In genomic region chr7:144814326-144814725, GRCh38 we compare ENCODE assay signal across 21 cellular contexts.
"Had no signal": no experiment of that assay in that cellular context is flagged by ENCODE, and none has a peak within 500 bp of the region (broad histone marks: within the 10 kb centered on the region; RNA-seq: fewer than 3 reads in every experiment).

No MANE protein-coding gene starts in this region.

- DNase-seq: effector memory CD8-positive, alpha-beta T cell; foreskin melanocyte; head of caudate nucleus; kidney; left cardiac atrium; left ventricle myocardium inferior; mesendoderm; natural killer cell; posterior cingulate gyrus; sigmoid colon; stimulated activated CD4-positive, alpha-beta T cell treated with anti-CD3 and anti-CD28 coated beads, Interleukin-2, amount 100 ng/mL, for 24 hours; stimulated activated naive CD4-positive, alpha-beta T cell; stomach; substantia nigra; transverse colon had no signal

- H3K27ac Mint-ChIP-seq: effector memory CD8-positive, alpha-beta T cell had no signal

- H3K4me1 Mint-ChIP-seq: neural crest cell had no signal

- H3K27me3 Mint-ChIP-seq: effector memory CD8-positive, alpha-beta T cell had no signal

- H3K9me3 ChIP-seq: left ventricle myocardium inferior, right atrium auricular region, sigmoid colon, stomach, thoracic aorta, transverse colon had no signal

- H3K27ac ChIP-seq: hepatocyte, left ventricle myocardium inferior, right atrium auricular region, sigmoid colon, skin epidermis, stomach, thoracic aorta, transverse colon had no signal

- H3K9me3 Mint-ChIP-seq: effector memory CD8-positive, alpha-beta T cell; natural killer cell; neural crest cell had no signal

- H3K36me3 ChIP-seq: left ventricle myocardium inferior, right atrium auricular region, sigmoid colon, stomach, thoracic aorta, transverse colon had no signal

- H3K4me3 ChIP-seq: hepatocyte, left ventricle myocardium inferior, lung, right atrium auricular region, sigmoid colon, skin epidermis, stomach, thoracic aorta, transverse colon had no signal

- ATAC-seq: effector memory CD8-positive, alpha-beta T cell; left cardiac atrium; natural killer cell had no signal

- H3K4me1 ChIP-seq: sigmoid colon had no signal

- H3K27me3 ChIP-seq: hepatocyte, right atrium auricular region, sigmoid colon, stomach, transverse colon had no signal

- H3K4me3 Mint-ChIP-seq: effector memory CD8-positive, alpha-beta T cell; natural killer cell; neural crest cell had no signal

- H3K36me3 Mint-ChIP-seq: natural killer cell had no signal
